Comparison of ENCODE assay signal across 8 cellular contexts in genomic region chr13:24922390-24923304, GRCh38.
DNase-seq lines count a peak whose midpoint lies in the region; ATAC-seq, FAIRE-seq and TF ChIP-seq lines count a peak whose summit lies in the region.

No MANE protein-coding gene starts in this region.

- peak overlapping the region; percentile 93 to 96 (median 94) for H3K4me3 Mint-ChIP-seq in nephron

- peak; percentile 97 for DNase-seq in ELR (ENCODE audit: low read depth)
- DNase-seq in H54 (ENCODE audit: insufficient read length, low spot score) = peak; percentile 76
- peak; percentile 97 for DNase-seq in LoVo (ENCODE audit: low spot score)
- peak; percentile 98 for DNase-seq in activated effector memory CD4-positive, alpha-beta T cell treated with anti-CD3 and anti-CD28 coated beads, Interleukin-2, amount 50 U/mL, for 16 hours
- peak; percentile 96 for DNase-seq in fibroblast of the aortic adventitia (ENCODE audit: low read depth)
- DNase-seq in stimulated activated naive CD8-positive, alpha-beta T cell treated with anti-CD3 and anti-CD28 coated beads, Interleukin-15, Interleukin-2, amounts not matched to agents 100 U/mL and 50 U/mL, for 24 hours = peak; percentile 95

- TF ChIP-seq POLR2A in H54 (IDR thresholded peaks at IDR 0.05; ENCODE audit: low read depth, low read length) (peak; percentile 72), Raji (IDR thresholded peaks at IDR 0.05; ENCODE audit: insufficient read depth, low read depth, low read length) (peak; percentile 89)

- peak overlapping the region; percentile 86 for H3K4me3 ChIP-seq in fibroblast of the aortic adventitia (ENCODE audit: low read depth, low read length)

- peak; percentile 91 for FAIRE-seq in H54 (lab: Jason Lieb, UNC)

- no peaks in the 10 kb centered on the region for H3K27me3 Mint-ChIP-seq in nephron (ENCODE audit: low read depth)

- H3K4me1 Mint-ChIP-seq in nephron = peaks cover 16% of the 10 kb centered on the region

- peak; percentile 100 for ATAC-seq in stimulated activated naive CD8-positive, alpha-beta T cell treated with anti-CD3 and anti-CD28 coated beads, Interleukin-15, Interleukin-2, amounts not matched to agents 100 U/mL and 50 U/mL, for 24 hours

- H3K27ac Mint-ChIP-seq in nephron = peak overlapping the region; percentile 99

- no peaks in the 10 kb centered on the region for H3K9me3 Mint-ChIP-seq in nephron

- TF ChIP-seq CTCF in fibroblast of the aortic adventitia (IDR thresholded peaks at IDR 0.05; ENCODE audit: insufficient read depth, low read length) (no peak), nephron (IDR thresholded peaks at IDR 0.05; ENCODE audit: unreplicated experiment in 3 of 3) (no peak)

- no peaks in the 10 kb centered on the region for H3K36me3 Mint-ChIP-seq in nephron (ENCODE audit: low read depth)

Comparison
In these comparisons a context has a peak if more than half of its experiments do, and no peak if none do; other contexts are left out.
1. Peak in every context shown above with its lines: DNase-seq, ATAC-seq and H3K4me3 ChIP-seq.